Comparison of ENCODE assay signal across 21 cellular contexts in the genomic region with DNA sequence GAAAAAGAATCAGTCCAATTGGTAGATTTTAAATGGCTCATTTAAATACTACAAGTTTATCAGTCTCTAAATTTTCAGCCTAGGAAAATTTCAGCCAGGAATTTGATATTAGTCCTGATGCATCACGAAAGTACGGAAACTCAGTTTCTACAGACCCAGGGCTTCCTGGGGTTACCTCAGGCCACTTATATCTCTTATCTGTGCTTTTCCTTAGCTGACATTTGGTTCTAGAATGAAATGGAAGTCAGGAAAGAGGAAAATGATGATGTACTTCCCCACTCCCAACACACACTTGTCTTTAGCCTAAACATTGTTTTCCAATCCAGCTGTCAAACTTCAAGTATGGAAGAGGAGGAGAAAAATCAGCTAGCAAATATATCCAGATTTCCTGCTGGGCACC. TPM values are rescaled to one million over a fixed set of nuclear protein-coding genes. Genes with fewer than 3 reads are reported as not detected.
A peak's percentile ranks its signal among the peaks of the same experiment; 100 is the strongest.
DNase-seq lines count a peak whose midpoint lies in the region; ATAC-seq, FAIRE-seq and TF ChIP-seq lines count a peak whose summit lies in the region.
"Had no signal": no experiment of that assay in that cellular context is flagged by ENCODE, and none has a peak within 500 bp of the region (broad histone marks: within the 10 kb centered on the region; RNA-seq: fewer than 3 reads in every experiment).

No MANE protein-coding gene starts in this region.

- H2AFZ ChIP-seq in HepG2 (ENCODE audit: low read length) (no peak overlapping the region), smooth muscle cell (ENCODE audit: low read depth) (no peak overlapping the region)

- POLR2A ChIA-PET in HepG2 (lab: Yijun Ruan, JAX): no interaction called here

- CTCF ChIA-PET in HepG2 (lab: Yijun Ruan, JAX; ENCODE audit: low intra/inter-chr PET ratio, low total read pairs): no interaction called here

- no peak overlapping the region for H3K4me3 ChIP-seq in liver (ENCODE audit: low read depth in 1 of 3, low read length in 3 of 3)
- H3K4me3 ChIP-seq in HepG2 (replicated peaks in 1 of 3; ENCODE audit: insufficient read depth in 1 of 3, low read depth in 2 of 3, low read length in 3 of 3): no peak overlapping the region
- H3K4me3 ChIP-seq in smooth muscle cell: no peak overlapping the region
- H3K4me3 ChIP-seq: A549 had no signal

- H3K4me2 ChIP-seq in HepG2 (ENCODE audit: low read depth, low read length) (no peak overlapping the region), smooth muscle cell (no peak overlapping the region)
- H3K4me2 ChIP-seq: A549 had no signal

- H3K9me3 ChIP-seq in liver (ENCODE audit: control insufficient read depth in 4 of 4, low read length in 3 of 4) (no peaks in the 10 kb centered on the region), HepG2 (ENCODE audit: low read length) (no peaks in the 10 kb centered on the region), smooth muscle cell (replicated peaks; ENCODE audit: low read depth) (no peaks in the 10 kb centered on the region)
- H3K9me3 ChIP-seq: A549 had no signal

- H3K4me1 ChIP-seq in liver (ENCODE audit: control insufficient read depth in 4 of 4, insufficient read depth in 4 of 4, low read length in 3 of 4): peaks cover 0 to 20% (median 4%) of the 10 kb centered on the region in 4 donors
- peaks cover 25% of the 10 kb centered on the region for H3K4me1 ChIP-seq in HepG2 (ENCODE audit: insufficient read depth, low read length)
- H3K4me1 ChIP-seq in smooth muscle cell (ENCODE audit: low read depth): peaks cover 7% of the 10 kb centered on the region

- WGBS in liver: 79% methylated on average over 2 of the region's 2 CpGs
- 100% methylated on average over 2 of the region's 2 CpGs for WGBS in HepG2 (ENCODE audit: low lambda C conversion rate)
- 97% methylated on average over 2 of the region's 2 CpGs for WGBS in smooth muscle cell (ENCODE audit: low lambda C conversion rate)

- no peaks in the 10 kb centered on the region for H3K27me3 ChIP-seq in liver (ENCODE audit: control insufficient read depth in 4 of 4, insufficient read depth in 4 of 4, low read length in 3 of 4)
- no peaks in the 10 kb centered on the region for H3K27me3 ChIP-seq in HepG2 (ENCODE audit: control insufficient read depth in 1 of 2, insufficient read depth in 2 of 2, low read length in 2 of 2)
- H3K27me3 ChIP-seq in smooth muscle cell (ENCODE audit: low read depth): no peaks in the 10 kb centered on the region

- no peak for TF ChIP-seq POLR2A in HepG2 (IDR thresholded peaks at IDR 0.05; ENCODE audit: insufficient read depth in 1 of 2, low read depth in 2 of 2, low read length in 2 of 2)

- TF ChIP-seq CTCF in liver (IDR thresholded peaks at IDR 0.05; ENCODE audit: low read depth, low read length, missing input control) (no peak), HepG2 (CRISPR knock-in tag; IDR thresholded peaks at IDR 0.05) (no peak), smooth muscle cell (IDR thresholded peaks at IDR 0.05; ENCODE audit: borderline replicate concordance, insufficient read depth, poor library complexity, severe bottlenecking) (no peak)

- BruUV-seq in HepG2 (replicated peaks; lab: Mats Ljungman, UMichigan): no TSS peak

- H3K79me2 ChIP-seq in HepG2 (ENCODE audit: insufficient read depth, low read length): peaks cover 2% of the 10 kb centered on the region
- peaks cover 87% of the 10 kb centered on the region for H3K79me2 ChIP-seq in smooth muscle cell (ENCODE audit: low read depth)

- H4K20me1 ChIP-seq in HepG2 (ENCODE audit: insufficient read depth, low read length): no peaks in the 10 kb centered on the region
- peaks cover 15% of the 10 kb centered on the region for H4K20me1 ChIP-seq in smooth muscle cell (ENCODE audit: low read depth)

- H3K9ac ChIP-seq in liver (ENCODE audit: low read depth in 1 of 2, low read length in 2 of 2) (no peak overlapping the region), HepG2 (ENCODE audit: insufficient read depth, low read depth, low read length) (no peak overlapping the region), smooth muscle cell (ENCODE audit: low read depth) (no peak overlapping the region)

- peaks cover 3% of the 10 kb centered on the region for H3F3A ChIP-seq in smooth muscle cell (ENCODE audit: low read depth)

- FAIRE-seq in HepG2 (lab: Jason Lieb, UNC) (no peak), HTR-8/SVneo (lab: Jason Lieb, UNC) (no peak)
- FAIRE-seq: A549 had no signal

- peak in 1 of 2 donors; percentile 19 for TF ChIP-seq RAD21 in liver (IDR thresholded peaks at IDR 0.05)
- TF ChIP-seq RAD21 in HepG2 (CRISPR knock-in tag; IDR thresholded peaks at IDR 0.05): no peak

- intact Hi-C loops in HepG2 (cut with micrococcal nuclease; ENCODE audit: unreplicated experiment): no loop called here

- H3K36me3 ChIP-seq in liver (ENCODE audit: control insufficient read depth in 4 of 4, insufficient read depth in 3 of 4, low read depth in 1 of 4, low read length in 3 of 4): peaks cover 0 to 2% (median 0%) of the 10 kb centered on the region in 4 donors
- no peaks in the 10 kb centered on the region; a peak in 2 of 5 replicates for H3K36me3 ChIP-seq in HepG2 (replicated peaks in 1 of 2; ENCODE audit: control insufficient read depth in 1 of 2, insufficient read depth in 2 of 2, low read length in 2 of 2)
- no peaks in the 10 kb centered on the region for H3K36me3 ChIP-seq in smooth muscle cell (ENCODE audit: low read depth)

- ATAC-seq in HepG2 (no peak), GM21786 (IDR thresholded peaks at IDR 0.05; ENCODE audit: unreplicated experiment) (no peak)
- ATAC-seq: A549, Panc1 had no signal

- in situ Hi-C loops in HepG2 (cut with HindIII; ENCODE audit: extremely low pct_ligation_motif_present, low pct_unique_long_range_greater_than_20kb): no loop called here

- H3K27ac ChIP-seq in liver (ENCODE audit: low read depth in 1 of 2, low read length in 2 of 2) (peak overlapping the region in 1 of 2 donors; percentile 0), HepG2 (ENCODE audit: extremely low read length, insufficient read depth, low read length) (no peak overlapping the region), smooth muscle cell (ENCODE audit: low read depth) (peak overlapping the region; percentile 12)
- H3K27ac ChIP-seq: A549, C4-2B had no signal

- TF ChIP-seq EP300 in HepG2 (IDR thresholded peaks at IDR 0.05; ENCODE audit: low read depth in 2 of 2, low read length in 2 of 2) (no peak), HepG2 (CRISPR knock-in tag; IDR thresholded peaks at IDR 0.05; ENCODE audit: borderline replicate concordance) (no peak)

- no peak for DNase-seq in HepG2 (ENCODE audit: low spot score)
- DNase-seq in lung microvascular endothelial cell (ENCODE audit: low read depth in 2 of 2): peak; percentile 49 to 59
- DNase-seq in smooth muscle cell (lab: John Stamatoyannopoulos, UW; ENCODE audit: unreplicated experiment): no peak
- no peak for DNase-seq in RPMI8226
- DNase-seq in NCI-H146 (lab: John Stamatoyannopoulos, UW): no peak
- no peak for DNase-seq in HTR-8/SVneo (ENCODE audit: insufficient read length, low spot score)
- DNase-seq: COR-L47, DMS153, EL, H9, Kasumi-1, NCI-H1105 treated with DMSO at 0.1 percent for 48 hours, NCI-H187 treated with DMSO at 0.1 percent for 48 hours, NCI-H2171, NCI-H446 treated with DMSO at 0.1 percent for 48 hours, NCI-H774 had no signal

RNA-seq across cellular contexts. Expression of gene ITGA1, which starts 27.0 kb away (rescaled TPM):
- total RNA-seq in liver (100 to 1,000 TPM in 1 of 2 donors, 10 to 100 TPM in 1; 47.0 to 187 TPM), HepG2 (2016; rRNA removed; fragmentation: Illumina TruSeq; extraction: Trizol) (11.6 and 23.1 TPM in 2 replicates), lung microvascular endothelial cell (43.8 and 44.2 TPM in 2 replicates), smooth muscle cell (202 and 250 TPM in 2 replicates)
- polyA plus RNA-seq in liver (10 to 100 TPM; 24.2 to 50.1 TPM), HepG2 (2011; rRNA removed) (28.6 and 35.6 TPM in 2 replicates), smooth muscle cell (62.6 and 85.2 TPM in 2 replicates)
- total RNA-seq in HepG2 (2016; cell fraction: cytosol; rRNA removed; fragmentation: Illumina TruSeq; extraction: Trizol; ENCODE audit: low read depth): 3.4 and 5.7 TPM in 2 replicates
- total RNA-seq in HepG2 (2016; cell fraction: insoluble cytoplasmic fraction; rRNA removed; fragmentation: Illumina TruSeq; extraction: Trizol): 12.0 and 21.2 TPM in 2 replicates
- 3.1 and 3.8 TPM in 2 replicates for total RNA-seq in HepG2 (2016; cell fraction: membrane; rRNA removed; fragmentation: Illumina TruSeq; extraction: Trizol)
- 34.4 and 38.7 TPM in 2 replicates for total RNA-seq in HepG2 (2016; cell fraction: nucleus; rRNA removed; fragmentation: Illumina TruSeq; extraction: Trizol)
- 8.2 and 21.3 TPM in 2 replicates for polyA plus RNA-seq in HepG2 (2011; cell fraction: cytosol; rRNA removed)
- polyA plus RNA-seq in HepG2 (2011; cell fraction: nucleus; rRNA removed): 37.8 and 49.4 TPM in 2 replicates
- polyA plus RNA-seq in HepG2 (2012): 22.3 and 27.3 TPM in 2 replicates
- 0.44 and 0.49 TPM in 2 replicates for polyA plus RNA-seq in HepG2 (2016; cell fraction: cytosol; fragmentation: Illumina TruSeq; extraction: Trizol; ENCODE audit: low read depth)
- polyA plus RNA-seq in HepG2 (2016; cell fraction: insoluble cytoplasmic fraction; fragmentation: Illumina TruSeq; extraction: Trizol; ENCODE audit: low read depth): 3.9 and 4.0 TPM in 2 replicates
- polyA plus RNA-seq in HepG2 (2016; cell fraction: membrane; fragmentation: Illumina TruSeq; extraction: Trizol; ENCODE audit: low read depth): 0.74 and 0.87 TPM in 2 replicates
- 16.4 and 19.4 TPM in 2 replicates for polyA plus RNA-seq in HepG2 (2016; cell fraction: nucleus; fragmentation: Illumina TruSeq; extraction: Trizol; ENCODE audit: insufficient read depth, low read depth)
- 58.0 and 60.0 TPM in 2 replicates for polyA minus RNA-seq in HepG2 (2011; rRNA and poly(A)+ RNA removed; ENCODE audit: low replicate concordance)
- polyA minus RNA-seq in HepG2 (2011; cell fraction: cytosol; rRNA and poly(A)+ RNA removed): 32.8 and 74.9 TPM in 2 replicates
- 121 and 200 TPM in 2 replicates for polyA minus RNA-seq in HepG2 (2011; cell fraction: nucleus; rRNA and poly(A)+ RNA removed)

RNA-seq across cellular contexts. Expression of gene PELO, which starts 27.0 kb away (rescaled TPM):
- 10 to 100 TPM; 10.1 to 21.9 TPM for total RNA-seq in liver
- polyA plus RNA-seq in liver: 10 to 100 TPM; 11.0 to 24.6 TPM
- total RNA-seq in HepG2 (2016; rRNA removed; fragmentation: Illumina TruSeq; extraction: Trizol): 19.0 and 19.5 TPM in 2 replicates
- total RNA-seq in HepG2 (2016; cell fraction: cytosol; rRNA removed; fragmentation: Illumina TruSeq; extraction: Trizol; ENCODE audit: low read depth): 3.8 and 4.6 TPM in 2 replicates
- total RNA-seq in HepG2 (2016; cell fraction: insoluble cytoplasmic fraction; rRNA removed; fragmentation: Illumina TruSeq; extraction: Trizol): 18.5 and 21.4 TPM in 2 replicates
- total RNA-seq in HepG2 (2016; cell fraction: membrane; rRNA removed; fragmentation: Illumina TruSeq; extraction: Trizol): 8.8 and 9.7 TPM in 2 replicates
- 14.0 and 15.7 TPM in 2 replicates for total RNA-seq in HepG2 (2016; cell fraction: nucleus; rRNA removed; fragmentation: Illumina TruSeq; extraction: Trizol)
- polyA plus RNA-seq in HepG2 (2011; rRNA removed): 22.7 and 23.9 TPM in 2 replicates
- polyA plus RNA-seq in HepG2 (2011; cell fraction: cytosol; rRNA removed): 17.8 and 20.4 TPM in 2 replicates
- 15.6 and 17.4 TPM in 2 replicates for polyA plus RNA-seq in HepG2 (2011; cell fraction: nucleus; rRNA removed)
- polyA plus RNA-seq in HepG2 (2012): 15.8 and 20.8 TPM in 2 replicates
- polyA plus RNA-seq in HepG2 (2016; cell fraction: cytosol; fragmentation: Illumina TruSeq; extraction: Trizol; ENCODE audit: low read depth): 3.3 TPM in 2 replicates
- polyA plus RNA-seq in HepG2 (2016; cell fraction: insoluble cytoplasmic fraction; fragmentation: Illumina TruSeq; extraction: Trizol; ENCODE audit: low read depth): 19.1 and 19.8 TPM in 2 replicates
- 3.8 and 5.3 TPM in 2 replicates for polyA plus RNA-seq in HepG2 (2016; cell fraction: membrane; fragmentation: Illumina TruSeq; extraction: Trizol; ENCODE audit: low read depth)
- 17.1 and 20.3 TPM in 2 replicates for polyA plus RNA-seq in HepG2 (2016; cell fraction: nucleus; fragmentation: Illumina TruSeq; extraction: Trizol; ENCODE audit: insufficient read depth, low read depth)
- 30.8 and 31.8 TPM in 2 replicates for polyA minus RNA-seq in HepG2 (2011; rRNA and poly(A)+ RNA removed; ENCODE audit: low replicate concordance)
- polyA minus RNA-seq in HepG2 (2011; cell fraction: cytosol; rRNA and poly(A)+ RNA removed): 14.2 and 15.1 TPM in 2 replicates
- 40.3 and 47.0 TPM in 2 replicates for polyA minus RNA-seq in HepG2 (2011; cell fraction: nucleus; rRNA and poly(A)+ RNA removed)
- total RNA-seq in lung microvascular endothelial cell: 23.3 and 26.0 TPM in 2 replicates
- total RNA-seq in smooth muscle cell: 37.0 and 41.3 TPM in 2 replicates
- 66.1 and 88.2 TPM in 2 replicates for polyA plus RNA-seq in smooth muscle cell

Comparison
In these comparisons a context has a peak if more than half of its experiments do, and no peak if none do; other contexts are left out.
1. DNase-seq: peak in lung microvascular endothelial cell (2 of 2); none in HepG2 (single experiment), smooth muscle cell (single experiment), RPMI8226 (single experiment), NCI-H146 (single experiment) and HTR-8/SVneo (single experiment).